ENCODE assay signal across 10 cellular contexts in the genomic region with DNA sequence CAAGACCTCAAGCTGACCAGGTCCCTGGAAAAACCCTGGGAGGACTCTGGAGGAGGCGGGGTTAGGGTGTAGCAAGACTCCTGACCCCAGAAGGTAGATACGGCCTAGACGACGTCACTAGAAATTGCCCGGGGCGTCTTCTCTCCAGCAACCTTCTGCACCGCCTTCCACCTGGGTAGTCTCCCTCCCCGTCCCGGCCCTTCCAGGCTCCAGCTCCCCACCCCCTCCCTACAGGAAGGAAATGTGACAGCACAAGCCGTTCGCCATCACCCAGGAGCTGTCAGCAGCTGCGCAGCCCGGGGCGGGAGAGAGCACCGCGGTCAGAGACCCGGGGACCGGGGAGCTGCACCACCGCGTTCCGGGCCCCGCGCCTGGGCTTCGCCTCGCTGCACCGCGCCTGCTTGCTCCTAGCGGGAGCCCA. TPM values are rescaled to one million over a fixed set of nuclear protein-coding genes. Genes with fewer than 3 reads are reported as not detected.
DNase-seq lines count a peak whose midpoint lies in the region; ATAC-seq and TF ChIP-seq lines count a peak whose summit lies in the region.
"Had no signal": no experiment of that assay in that cellular context is flagged by ENCODE, and none has a peak within 500 bp of the region (broad histone marks: within the 10 kb centered on the region; RNA-seq: fewer than 3 reads in every experiment).

No MANE protein-coding gene starts in this region.

- H3K9ac ChIP-seq in rectal smooth muscle tissue (ENCODE audit: low read length) = no peak overlapping the region

- no peaks in the 10 kb centered on the region for H3K9me3 Mint-ChIP-seq in CD4-positive, alpha-beta T cell

- H3K27ac Mint-ChIP-seq in CD4-positive, alpha-beta T cell = no peak overlapping the region

- peaks cover 79% of the 10 kb centered on the region for H3K27me3 Mint-ChIP-seq in CD4-positive, alpha-beta T cell

- TF ChIP-seq CTCF in HEK293 (tag by site-specific recombination; IDR thresholded peaks at IDR 0.05) = no peak
- no peak for TF ChIP-seq CTCF in CD4-positive, alpha-beta T cell (IDR thresholded peaks at IDR 0.05)

- no peaks in the 10 kb centered on the region for H3K36me3 ChIP-seq in HEK293 (ENCODE audit: control insufficient read depth in 2 of 2, insufficient read depth in 1 of 2, low read length in 2 of 2)
- H3K36me3 ChIP-seq in iPS DF 6.9 (ENCODE audit: control insufficient read depth, insufficient read depth, low read length) = no peaks in the 10 kb centered on the region
- H3K36me3 ChIP-seq in rectal smooth muscle tissue (ENCODE audit: control insufficient read depth, insufficient read depth, low read length) = no peaks in the 10 kb centered on the region

- H3K9me3 ChIP-seq in HEK293 (ENCODE audit: control insufficient read depth, insufficient read depth, low read depth, low read length) (no peaks in the 10 kb centered on the region), iPS DF 6.9 (ENCODE audit: control insufficient read depth, insufficient read depth, low read length) (no peaks in the 10 kb centered on the region)
- H3K9me3 ChIP-seq in CD4-positive, alpha-beta T cell (ENCODE audit: control insufficient read depth, low read length) = no peaks in the 10 kb centered on the region

- CTCF ChIA-PET in HEK293 (lab: Yijun Ruan, JAX) = interaction anchor here (0.5 to 5.3 kb wide), 3 partner anchors 10 to 1262 kb away, joined by 3 to 43 read pairs (median 3); no protein-coding TSS in a partner anchor
- CTCF ChIA-PET in CD4-positive, alpha-beta T cell (lab: Charles Lee) = interaction anchor here (1.0 kb wide), 1 partner anchor 38 kb away, joined by 3 read pairs; no protein-coding TSS in a partner anchor

- intact Hi-C loops in CD4-positive, alpha-beta T cell (cut with DNase I, micrococcal nuclease) = no loop called here

- H3K4me3 Mint-ChIP-seq in CD4-positive, alpha-beta T cell = no peak overlapping the region

- H3K27me3 ChIP-seq in iPS DF 6.9 (ENCODE audit: control insufficient read depth, insufficient read depth, low read length) (no peaks in the 10 kb centered on the region), rectal smooth muscle tissue (ENCODE audit: control insufficient read depth, insufficient read depth, low read length) (no peaks in the 10 kb centered on the region)
- peaks cover 82% of the 10 kb centered on the region for H3K27me3 ChIP-seq in CD4-positive, alpha-beta T cell (ENCODE audit: control insufficient read depth, insufficient read depth, low read length)

- peaks cover 18% of the 10 kb centered on the region for H3K4me1 ChIP-seq in HEK293 (ENCODE audit: control insufficient read depth, insufficient read depth, low read length)
- peaks cover 7% of the 10 kb centered on the region for H3K4me1 ChIP-seq in iPS DF 6.9 (ENCODE audit: control insufficient read depth, insufficient read depth, low read length)
- H3K4me1 ChIP-seq in rectal smooth muscle tissue (ENCODE audit: control insufficient read depth, insufficient read depth, low read length) = peaks cover 10% of the 10 kb centered on the region

- H3K4me3 ChIP-seq in HEK293 (ENCODE audit: low read depth, low read length) (no peak overlapping the region), iPS DF 6.9 (ENCODE audit: low read length) (peak overlapping the region; percentile 33; the same call in 1 of the 2 replicates), rectal smooth muscle tissue (ENCODE audit: low read length) (peak overlapping the region; percentile 33)

- DNase-seq in SW480 (ENCODE audit: low spot score) = peak; percentile 24
- DNase-seq in iPS DF 6.9 (ENCODE audit: low read depth, low spot score) = no peak
- no peak for DNase-seq in A172 (ENCODE audit: low spot score)
- DNase-seq in CD4-positive, alpha-beta T cell = no peak
- DNase-seq: activated CD8-positive, alpha-beta memory T cell treated with anti-CD3 and anti-CD28 coated beads, Interleukin-2, amount 50 U/mL, for 4 hours; cortex of kidney had no signal

- ATAC-seq in GM21576 (IDR thresholded peaks at IDR 0.05; ENCODE audit: unreplicated experiment) (no peak), HG02981 (IDR thresholded peaks at IDR 0.05; ENCODE audit: unreplicated experiment) (no peak)
- no peak for ATAC-seq in CD4-positive, alpha-beta T cell (ENCODE audit: poor library complexity)

- no CpG with 5 or more reads among the region's 28 CpGs for WGBS in iPS DF 6.9 (ENCODE audit: insufficient coverage, insufficient read length)

- no peaks in the 10 kb centered on the region for H3K36me3 Mint-ChIP-seq in CD4-positive, alpha-beta T cell (ENCODE audit: low read depth)

- POLR2A ChIA-PET in HEK293 (lab: Yijun Ruan, JAX) = interaction anchor here (0.6 to 2.5 kb wide), 6 partner anchors 10 to 40 kb away, joined by 3 to 7 read pairs (median 4); no protein-coding TSS in a partner anchor
- POLR2A ChIA-PET in CD4-positive, alpha-beta T cell (lab: Charles Lee) = no interaction called here

- H3K27ac ChIP-seq in HEK293 (ENCODE audit: extremely low read depth, low read depth, low read length) = peak overlapping the region; percentile 83; the same call in 1 of the 2 replicates
- no peak overlapping the region for H3K27ac ChIP-seq in iPS DF 6.9 (ENCODE audit: low read length)
- H3K27ac ChIP-seq in rectal smooth muscle tissue (ENCODE audit: low read depth, low read length) = no peak overlapping the region
- no peak overlapping the region for H3K27ac ChIP-seq in CD4-positive, alpha-beta T cell (ENCODE audit: low read depth, low read length)

- H3K4me1 Mint-ChIP-seq in CD4-positive, alpha-beta T cell (ENCODE audit: low read depth) = peaks cover 20% of the 10 kb centered on the region

TF ChIP-seq in HEK293, 187 proteins besides CTCF, POLR2A, EP300 and RAD21:
- TF ChIP-seq GFI1B (tag by site-specific recombination; IDR thresholded peaks at IDR 0.05) = no peak
- peak; percentile 61; the same call in 1 of the 2 replicates for TF ChIP-seq ZNF341 (tag by site-specific recombination; IDR thresholded peaks at IDR 0.05; ENCODE audit: low read depth)
TF ChIP-seq in HEK293: peak in this region for 1.

RNA-seq across cellular contexts. Expression of a gene that starts 20.0 kb away (rescaled TPM):
- total RNA-seq in A172 (2014; rRNA removed; shearing (Covaris generic)) = 8.0 and 12.8 TPM in 2 replicates
- not detected for total RNA-seq in CD4-positive, alpha-beta T cell
